32 cellular contexts compared by ENCODE assay signal in genomic region chr7:79636849-79637248, GRCh38.
"Had no signal": no experiment of that assay in that cellular context is flagged by ENCODE, and none has a peak within 500 bp of the region (broad histone marks: within the 10 kb centered on the region; RNA-seq: fewer than 3 reads in every experiment).

No MANE protein-coding gene starts in this region.

- DNase-seq: Karpas-422, KBM-7, NCI-H1048, NCI-H1092 treated with DMSO at 0.1 percent for 48 hours, NCI-H1417, NCI-H1436, NCI-H146, NCI-H1694, NCI-H187, NCI-H1930, NCI-H2029 treated with DMSO at 0.1 percent for 48 hours, NCI-H2081 treated with DMSO at 0.1 percent for 48 hours, NCI-H2107, NCI-H2171 treated with DMSO at 0.1 percent for 48 hours, NCI-H2227 treated with DMSO at 0.1 percent for 48 hours, NCI-H345, NCI-H446, NCI-H510A treated with DMSO at 0.1 percent for 48 hours, NCI-H524 treated with DMSO at 0.1 percent for 48 hours, NCI-H526 treated with DMSO at 0.1 percent for 48 hours, NCI-H748 treated with DMSO at 0.1 percent for 48 hours, NCI-H82, PC-3, Peyer's patch, Right ventricle myocardium superior, RPMI8226, SHP77 treated with DMSO at 0.1 percent for 48 hours, SK-N-SH, SW 1271, T-helper 1 cell had no signal

- ATAC-seq: PC-3 had no signal

- H3K9me3 ChIP-seq: Peyer's patch, SJSA1, SK-N-SH had no signal

- H3K9ac ChIP-seq: KMS-11, SK-N-SH had no signal

- H3K27me3 ChIP-seq: Peyer's patch, SJSA1 had no signal

- H3K4me1 ChIP-seq: Peyer's patch, SJSA1 had no signal

- H3K36me3 ChIP-seq: Peyer's patch, SJSA1 had no signal

- H3K4me2 ChIP-seq: KMS-11, SK-N-SH had no signal

- H3K27ac ChIP-seq: KMS-11, Peyer's patch, SJSA1 had no signal

- H3K4me3 ChIP-seq: Peyer's patch, SJSA1 had no signal
